In genomic region chr17:41812176-41813038, GRCh38 we compare ENCODE assay signal across 8 cellular contexts. TPM values are rescaled to one million over a fixed set of nuclear protein-coding genes. Genes with fewer than 3 reads are reported as not detected.
DNase-seq lines count a peak whose midpoint lies in the region; ATAC-seq, FAIRE-seq and TF ChIP-seq lines count a peak whose summit lies in the region.

Gene FKBP10, plus strand, starts transcription at chr17:41813004. Its CDS starts 31 bp downstream, at chr17:41813035.

- FAIRE-seq in G401.6 (lab: Jason Lieb, UNC) = peak; percentile 75
- FAIRE-seq in K562 (lab: Jason Lieb, UNC) = no peak

- H2AFZ ChIP-seq in K562 (ENCODE audit: low read depth, low read length) = peak within 1 kb of the TSS; percentile 86

- CTCF ChIA-PET in K562 (lab: Yijun Ruan, JAX; ENCODE audit: low intra/inter-chr PET ratio) = interaction anchor here (0.6 to 1.0 kb wide), 2 partner anchors 74 to 82 kb away, joined by 3 to 4 read pairs; no protein-coding TSS in a partner anchor

- H3K4me3 ChIP-seq in SK-N-MC = peak within 1 kb of the TSS; percentile 95
- H3K4me3 ChIP-seq in K562 = peak within 1 kb of the TSS; percentile 52
- peak within 1 kb of the TSS; percentile 82 for H3K4me3 ChIP-seq in psoas muscle

- H3K27ac ChIP-seq in SK-N-MC (no peak within 1 kb of the TSS), K562 (ENCODE audit: extremely low read depth, low read depth, low read length) (no peak within 1 kb of the TSS), psoas muscle (peak within 1 kb of the TSS; percentile 4)

- H3K9me3 ChIP-seq in SK-N-MC (ENCODE audit: low read depth, low read length) (no peaks in the 10 kb centered on the region), K562 (replicated peaks; ENCODE audit: control insufficient read depth, insufficient read depth, low read depth, low read length) (no peaks in the 10 kb centered on the region), psoas muscle (no peaks in the 10 kb centered on the region)

- peak; percentile 77 for DNase-seq in HuH-7 (ENCODE audit: low spot score)
- DNase-seq in SK-N-MC (ENCODE audit: low read depth, low spot score) = no peak
- DNase-seq in K562 (ENCODE audit: extremely low read depth in 1 of 4, low spot score in 3 of 4) = peak in 1 of 4 experiments; percentile 39
- DNase-seq in hippocampal formation (lab: John Stamatoyannopoulos, UW) = peak; percentile 14 to 43
- DNase-seq in psoas muscle = peak; percentile 74 to 80

- TF ChIP-seq POLR2A in K562 (conservative IDR thresholded peaks at IDR 0.05) = no peak

- in situ Hi-C loops in K562 (cut with MboI) = no loop called here

- peaks cover 2 to 30% of the 10 kb centered on the region in 2 experiments; a peak in 3 of 5 replicates for H3K4me1 ChIP-seq in K562 (replicated peaks in 1 of 2; ENCODE audit: control insufficient read depth in 2 of 2, insufficient read depth in 2 of 2, low read length in 2 of 2)
- no peaks in the 10 kb centered on the region for H3K4me1 ChIP-seq in psoas muscle

- TF ChIP-seq CTCF in K562 (IDR thresholded peaks at IDR 0.05 in 2 of 3, conservative IDR thresholded peaks at IDR 0.05 in 1 of 3; ENCODE audit: insufficient read depth in 2 of 3, low read depth in 1 of 3, low read length in 3 of 3) = no peak
- TF ChIP-seq CTCF in psoas muscle (IDR thresholded peaks at IDR 0.05) = no peak

- POLR2A ChIA-PET in K562 (lab: Yijun Ruan, JAX) = interaction anchor here (0.7 to 1.3 kb wide), 4 partner anchors 13 to 124 kb away, joined by 3 to 6 read pairs (median 4); partner anchors contain the start of gene JUP

- intact Hi-C loops in K562 (cut with micrococcal nuclease) = no loop called here
- intact Hi-C loops in psoas muscle (cut with DNase I) = no loop called here

- no peaks in the 10 kb centered on the region for H3K9me1 ChIP-seq in K562 (ENCODE audit: control insufficient read depth, insufficient read depth, low read length)

- no peaks in the 10 kb centered on the region for H4K20me1 ChIP-seq in K562 (replicated peaks; ENCODE audit: control insufficient read depth, insufficient read depth, low read length)

- H3K9ac ChIP-seq in SK-N-MC (ENCODE audit: insufficient read length) = peak within 1 kb of the TSS; percentile 80
- peak within 1 kb of the TSS; percentile 54 to 91; a peak in 3 of 4 replicates for H3K9ac ChIP-seq in K562 (ENCODE audit: insufficient read depth in 1 of 2, low read depth in 2 of 2, low read length in 2 of 2)

- peak within 1 kb of the TSS; percentile 66 for H3K4me2 ChIP-seq in K562 (ENCODE audit: insufficient read depth, low read length)

- no peak for TF ChIP-seq EP300 in K562 (IDR thresholded peaks at IDR 0.05; ENCODE audit: low read length)

- WGBS in K562 (ENCODE audit: insufficient coverage, low coverage, missing lambda C conversion rate) = 39% methylated on average over 33 of the region's 39 CpGs
- 0 to 1% (median 1%) methylated on average over 29 to 39 of the region's 39 CpGs for WGBS in psoas muscle, 3 donors

- H3K27me3 ChIP-seq in K562 (ENCODE audit: control insufficient read depth in 2 of 2, insufficient read depth in 2 of 2, low read length in 2 of 2) (no peaks in the 10 kb centered on the region), psoas muscle (ENCODE audit: insufficient read depth in 3 of 3, low read length in 2 of 3) (no peaks in the 10 kb centered on the region)

- ATAC-seq in K562 (peak; percentile 53), psoas muscle (peak; percentile 29 to 78 (median 49)), GM18511 (IDR thresholded peaks at IDR 0.05; ENCODE audit: unreplicated experiment) (no peak), HG03139 (IDR thresholded peaks at IDR 0.05; ENCODE audit: unreplicated experiment) (no peak)

- H3K36me3 ChIP-seq in SK-N-MC (ENCODE audit: insufficient read depth, low read length) (no peaks in the 10 kb centered on the region), K562 (ENCODE audit: control insufficient read depth, insufficient read depth, low read length) (no peaks in the 10 kb centered on the region), psoas muscle (ENCODE audit: insufficient read depth in 1 of 2, low read depth in 1 of 2) (no peaks in the 10 kb centered on the region)

- no TSS peak for BruUV-seq in K562 (replicated peaks; lab: Mats Ljungman, UMichigan)

- no peaks in the 10 kb centered on the region for H3K79me2 ChIP-seq in K562 (ENCODE audit: control insufficient read depth, insufficient read depth, low read length)

- no peak for TF ChIP-seq RAD21 in K562 (CRISPR knock-in tag; conservative IDR thresholded peaks at IDR 0.05 in 1 of 2, IDR thresholded peaks at IDR 0.05 in 1 of 2)

TF ChIP-seq in K562, 482 proteins besides CTCF, POLR2A, EP300 and RAD21:
- TF ChIP-seq ESRRA (IDR thresholded peaks at IDR 0.05; ENCODE audit: borderline replicate concordance, low read depth) (no peak), MYC (IDR thresholded peaks at IDR 0.05; ENCODE audit: low read depth, low read length) (peak; percentile 11; the same call in 1 of the 2 replicates), MYC (CRISPR knock-in tag; IDR thresholded peaks at IDR 0.05; ENCODE audit: borderline replicate concordance, low read depth) (no peak), PHF8 (IDR thresholded peaks at IDR 0.05; ENCODE audit: borderline replicate concordance, low read length) (peak; percentile 5; the same call in 1 of the 2 replicates), TSHZ1 (CRISPR knock-in tag; IDR thresholded peaks at IDR 0.05) (no peak), ZNF384 (IDR thresholded peaks at IDR 0.05; ENCODE audit: low read depth, low read length) (peak; percentile 92), PHF20 (IDR thresholded peaks at IDR 0.05; ENCODE audit: partially characterized antibody) (peak; percentile 21)

RNA-seq across cellular contexts. Expression of gene FKBP10, which starts in this region (rescaled TPM):
- 17.5 and 38.2 TPM in 2 replicates for total RNA-seq in K562 (2011; cell fraction: chromatin; rRNA removed; ENCODE audit: low replicate concordance)
- total RNA-seq in K562 (2011; cell fraction: nucleolus; rRNA removed) = 21.8 and 23.9 TPM in 2 replicates
- total RNA-seq in K562 (2011; cell fraction: nucleoplasm; rRNA removed) = 14.6 and 17.6 TPM in 2 replicates
- 1.3 and 1.6 TPM in 2 replicates for total RNA-seq in K562 (2014; rRNA removed)
- 0.57 and 0.76 TPM in 2 replicates for total RNA-seq in K562 (2014; rRNA removed; fragmentation: Illumina TruSeq; extraction: Trizol)
- total RNA-seq in K562 (2015; rRNA removed; fragmentation: Illumina TruSeq; extraction: Trizol) = 0.72 and 0.94 TPM in 2 replicates
- total RNA-seq in K562 (2021) = 2.6 and 3.0 TPM in 2 replicates
- polyA plus RNA-seq in K562 (2011; rRNA removed) = 1.5 and 7.1 TPM in 2 replicates
- 4.0 and 4.6 TPM in 2 replicates for polyA plus RNA-seq in K562 (2011; cell fraction: cytosol; rRNA removed)
- 28.3 and 44.3 TPM in 2 replicates for polyA plus RNA-seq in K562 (2011; cell fraction: nucleus; rRNA removed)
- polyA plus RNA-seq in K562 (2012) = 2.7 and 3.1 TPM in 2 replicates
- polyA plus RNA-seq in K562 (2014; fragmentation: Illumina TruSeq; extraction: Trizol) = 2.0 and 2.7 TPM in 2 replicates
- polyA plus RNA-seq in K562 (2014; fragmentation: Nextera tagmentation; extraction: Ambion mirVana) = under 1 TPM in 1 of 2 experiments, not detected in 1; 0.03 TPM
- polyA plus RNA-seq in K562 (2014; rRNA removed) = 2.5 and 6.5 TPM in 2 replicates
- 0.63 and 1.1 TPM in 2 replicates for polyA minus RNA-seq in K562 (2011; rRNA and poly(A)+ RNA removed)
- polyA minus RNA-seq in K562 (2011; cell fraction: cytosol; rRNA and poly(A)+ RNA removed) = 1.6 and 4.7 TPM in 2 replicates
- 2.6 and 5.1 TPM in 2 replicates for polyA minus RNA-seq in K562 (2011; cell fraction: nucleus; rRNA and poly(A)+ RNA removed)
- total RNA-seq in psoas muscle = 1 to 10 TPM; 5.4 to 9.5 (median 6.8) TPM
- 1 to 10 TPM; 3.9 to 5.8 (median 4.7) TPM for polyA plus RNA-seq in psoas muscle

Comparison
In these comparisons a context has a peak if more than half of its experiments do, and no peak if none do; other contexts are left out.
1. ATAC-seq: peak in K562 (single experiment) and psoas muscle (4 of 4); none in GM18511 (single experiment) and HG03139 (single experiment).
2. Peak in every context shown above with its lines, with median percentiles within 50 percentile points of each other: H3K4me3 ChIP-seq.